Comparison of ENCODE assay signal across 1 cellular context in genomic region chr2:98649135-98649991, GRCh38.
A peak's percentile ranks its signal among the peaks of the same experiment; 100 is the strongest.
TF ChIP-seq lines count a peak whose summit lies in the region.

No MANE protein-coding gene starts in this region.

TF ChIP-seq in HepG2, 621 proteins besides CTCF, POLR2A, EP300 and RAD21 (continued from another document and continues in another):
- TF ChIP-seq ZNF18 (CRISPR knock-in tag; IDR thresholded peaks at IDR 0.05; ENCODE audit: insufficient replicate concordance) = no peak
- no peak for TF ChIP-seq ZSCAN30 (CRISPR knock-in tag; IDR thresholded peaks at IDR 0.05)
- no peak for TF ChIP-seq NFYC (CRISPR knock-in tag; IDR thresholded peaks at IDR 0.05)
- no peak for TF ChIP-seq ZBTB42 (CRISPR knock-in tag; IDR thresholded peaks at IDR 0.05)
- no peak for TF ChIP-seq TRIM22 (IDR thresholded peaks at IDR 0.05)
- TF ChIP-seq SOX13 (IDR thresholded peaks at IDR 0.05) = no peak
- peak in 1 of 2 experiments; percentile 31; a peak in 1 of 4 replicates for TF ChIP-seq SOX13 (CRISPR knock-in tag; conservative IDR thresholded peaks at IDR 0.05 in 1 of 2, IDR thresholded peaks at IDR 0.05 in 1 of 2)
- TF ChIP-seq PTBP1 (IDR thresholded peaks at IDR 0.05; ENCODE audit: low read depth, low read length, poor library complexity, severe bottlenecking) = no peak
- TF ChIP-seq ZNF17 (CRISPR knock-in tag; IDR thresholded peaks at IDR 0.05) = no peak
- no peak for TF ChIP-seq ATRX (CRISPR knock-in tag; IDR thresholded peaks at IDR 0.05; ENCODE audit: borderline replicate concordance)
- TF ChIP-seq ZNF331 (CRISPR knock-in tag; IDR thresholded peaks at IDR 0.05) = no peak
- no peak for TF ChIP-seq FOSL1 (CRISPR knock-in tag; IDR thresholded peaks at IDR 0.05; ENCODE audit: borderline replicate concordance)
- TF ChIP-seq CHD4 (IDR thresholded peaks at IDR 0.05; ENCODE audit: borderline replicate concordance, low read length) = no peak
- no peak for TF ChIP-seq GFI1 (CRISPR knock-in tag; IDR thresholded peaks at IDR 0.05; ENCODE audit: borderline replicate concordance)
- TF ChIP-seq EHMT2 (IDR thresholded peaks at IDR 0.05; ENCODE audit: borderline replicate concordance, low read depth, low read length) = no peak
- no peak for TF ChIP-seq RERE (CRISPR knock-in tag; IDR thresholded peaks at IDR 0.05; ENCODE audit: low read depth)
- TF ChIP-seq HIC2 (CRISPR knock-in tag; IDR thresholded peaks at IDR 0.05; ENCODE audit: low read depth) = no peak
- no peak for TF ChIP-seq ZSCAN12 (CRISPR knock-in tag; IDR thresholded peaks at IDR 0.05)
- peak; percentile 56; the same call in 1 of the 2 replicates for TF ChIP-seq HOMEZ (CRISPR knock-in tag; IDR thresholded peaks at IDR 0.05; ENCODE audit: low read depth)
- no peak for TF ChIP-seq STAT6 (CRISPR knock-in tag; IDR thresholded peaks at IDR 0.05; ENCODE audit: borderline replicate concordance)
- no peak for TF ChIP-seq THAP9 (CRISPR knock-in tag; IDR thresholded peaks at IDR 0.05; ENCODE audit: borderline replicate concordance)
- TF ChIP-seq ZNF354B (CRISPR knock-in tag; IDR thresholded peaks at IDR 0.05) = peak; percentile 29; the same call in 1 of the 2 replicates
- TF ChIP-seq SETDB1 (CRISPR knock-in tag; IDR thresholded peaks at IDR 0.05; ENCODE audit: borderline replicate concordance) = no peak
- TF ChIP-seq MIER3 (CRISPR knock-in tag; IDR thresholded peaks at IDR 0.05; ENCODE audit: borderline replicate concordance) = peak; percentile 50; the same call in 1 of the 2 replicates
- no peak for TF ChIP-seq NFATC3 (CRISPR knock-in tag; IDR thresholded peaks at IDR 0.05)
- TF ChIP-seq ZNF878 (CRISPR knock-in tag; IDR thresholded peaks at IDR 0.05) = no peak
- peak; percentile 36; the same call in 1 of the 2 replicates for TF ChIP-seq ZBTB25 (CRISPR knock-in tag; IDR thresholded peaks at IDR 0.05)
- no peak for TF ChIP-seq ZFP90 (CRISPR knock-in tag; IDR thresholded peaks at IDR 0.05; ENCODE audit: borderline replicate concordance)
- TF ChIP-seq ZFP36 (IDR thresholded peaks at IDR 0.05; ENCODE audit: borderline replicate concordance, low read depth, low read length, partially characterized antibody) = no peak
- TF ChIP-seq ZNF605 (CRISPR knock-in tag; IDR thresholded peaks at IDR 0.05) = no peak
- no peak for TF ChIP-seq SMYD3 (CRISPR knock-in tag; IDR thresholded peaks at IDR 0.05)
- TF ChIP-seq TBL1XR1 (IDR thresholded peaks at IDR 0.05; ENCODE audit: borderline replicate concordance, low read length, partially characterized antibody) = no peak
- TF ChIP-seq JDP2 (CRISPR knock-in tag; IDR thresholded peaks at IDR 0.05; ENCODE audit: borderline replicate concordance) = no peak
- TF ChIP-seq BCL6 (CRISPR knock-in tag; IDR thresholded peaks at IDR 0.05) = 0 out of 2 replicates have a peak, but pooled peaks have one; percentile 13
- TF ChIP-seq ZSCAN9 (CRISPR knock-in tag; IDR thresholded peaks at IDR 0.05; ENCODE audit: borderline replicate concordance) = no peak; the same call in 1 of the 2 replicates
- no peak; the same call in 1 of the 2 replicates for TF ChIP-seq RARA (CRISPR knock-in tag; IDR thresholded peaks at IDR 0.05)
- TF ChIP-seq DMTF1 (CRISPR knock-in tag; IDR thresholded peaks at IDR 0.05) = no peak
- no peak for TF ChIP-seq ZFP37 (CRISPR knock-in tag; IDR thresholded peaks at IDR 0.05; ENCODE audit: borderline replicate concordance)
